9 cellular contexts compared by ENCODE assay signal in the genomic region with DNA sequence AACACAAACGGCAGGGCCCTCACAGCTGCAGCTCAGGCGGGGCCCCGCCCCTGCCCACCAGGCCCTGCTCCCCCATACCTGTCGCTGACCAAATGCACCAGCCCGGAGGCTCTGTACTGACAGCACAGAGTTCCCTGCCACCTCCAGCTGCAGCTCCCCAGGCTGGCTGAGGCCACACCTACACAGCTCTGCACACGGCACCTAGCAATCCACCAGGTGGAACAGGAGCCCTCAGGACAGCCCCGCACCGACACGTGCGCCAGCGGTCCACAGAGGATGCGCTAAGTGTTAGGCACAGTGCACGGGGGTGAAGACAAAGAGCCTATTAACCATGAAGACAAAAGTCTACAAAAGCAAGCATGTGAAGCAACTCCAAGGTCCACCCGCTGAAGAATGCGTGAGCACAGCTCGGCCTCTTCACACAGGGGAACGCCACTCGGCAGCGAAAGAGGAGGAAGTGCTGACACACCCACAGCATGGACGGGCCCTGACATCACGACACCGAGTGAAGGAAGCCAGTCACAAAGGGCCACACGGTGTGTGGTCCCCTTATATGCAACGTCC. TPM values are rescaled to one million over a fixed set of nuclear protein-coding genes. Genes with fewer than 3 reads are reported as not detected.
A peak's percentile ranks its signal among the peaks of the same experiment; 100 is the strongest.
DNase-seq lines count a peak whose midpoint lies in the region; ATAC-seq and TF ChIP-seq lines count a peak whose summit lies in the region.
"Had no signal": no experiment of that assay in that cellular context is flagged by ENCODE, and none has a peak within 500 bp of the region (broad histone marks: within the 10 kb centered on the region; RNA-seq: fewer than 3 reads in every experiment).

No MANE protein-coding gene starts in this region.

- POLR2A ChIA-PET in SK-N-SH (lab: Yijun Ruan, JAX), result interaction anchor here (0.7 kb wide), 1 partner anchor 22 kb away, joined by 3 read pairs; no protein-coding TSS in a partner anchor

- peak overlapping the region; percentile 86 for H3K27ac Mint-ChIP-seq in T-helper 17 cell

- intact Hi-C loops in left cardiac atrium (cut with DNase I), result no loop called here

- H3K4me3 Mint-ChIP-seq in activated T-cell treated with anti-CD3 and anti-CD28 coated beads, Interleukin-2, amount 50 U/mL, for 4 hours, result peak overlapping the region; percentile 63
- peak overlapping the region; percentile 78 for H3K4me3 Mint-ChIP-seq in T-helper 17 cell

- H3K27me3 Mint-ChIP-seq in activated T-cell treated with anti-CD3 and anti-CD28 coated beads, Interleukin-2, amount 50 U/mL, for 4 hours (ENCODE audit: low read depth), result no peaks in the 10 kb centered on the region
- no peaks in the 10 kb centered on the region for H3K27me3 Mint-ChIP-seq in T-helper 17 cell

- WGBS in SK-N-SH (ENCODE audit: low lambda C conversion rate), result 90% methylated on average over 24 of the region's 24 CpGs

- H3K9me3 ChIP-seq in T-helper 17 cell (ENCODE audit: control insufficient read depth, low read length, poor library complexity, severe bottlenecking) (no peaks in the 10 kb centered on the region), SK-N-SH (no peaks in the 10 kb centered on the region)

- no peaks in the 10 kb centered on the region for H3K9me2 ChIP-seq in SK-N-SH

- TF ChIP-seq CTCF in SK-N-SH (IDR thresholded peaks at IDR 0.05), result no peak

- H3K4me3 ChIP-seq in SK-N-SH (ENCODE audit: low read depth in 2 of 2, low read length in 1 of 2), result no peak overlapping the region

- peaks cover 94% of the 10 kb centered on the region for H4K20me1 ChIP-seq in SK-N-SH (ENCODE audit: insufficient read depth)

- H3K36me3 ChIP-seq in SK-N-SH (replicated peaks in 1 of 2; ENCODE audit: control insufficient read depth in 1 of 2, insufficient read depth in 2 of 2, low read length in 1 of 2), result peaks cover 0 to 3% of the 10 kb centered on the region in 2 experiments

- H3K36me3 Mint-ChIP-seq in activated T-cell treated with anti-CD3 and anti-CD28 coated beads, Interleukin-2, amount 50 U/mL, for 4 hours (ENCODE audit: insufficient read depth), result peaks cover 5% of the 10 kb centered on the region
- no peaks in the 10 kb centered on the region for H3K36me3 Mint-ChIP-seq in T-helper 17 cell (ENCODE audit: low read depth)

- no peaks in the 10 kb centered on the region for H3K9me3 Mint-ChIP-seq in activated T-cell treated with anti-CD3 and anti-CD28 coated beads, Interleukin-2, amount 50 U/mL, for 4 hours

- no peak for ATAC-seq in activated T-cell treated with anti-CD3 and anti-CD28 coated beads, Interleukin-2, amount 50 U/mL, for 4 hours
- ATAC-seq in T-helper 17 cell (peak; percentile 25), left cardiac atrium (peak; percentile 25 to 57), GM19351 (IDR thresholded peaks at IDR 0.05; ENCODE audit: unreplicated experiment) (no peak)

- no peak overlapping the region for H2AFZ ChIP-seq in SK-N-SH (ENCODE audit: low read depth)

- no peak for TF ChIP-seq RAD21 in SK-N-SH (IDR thresholded peaks at IDR 0.05; ENCODE audit: low read length)

- CTCF ChIA-PET in SK-N-SH (lab: Yijun Ruan, JAX), result interaction anchor here (0.7 to 2.3 kb wide), 3 partner anchors 11 to 148 kb away, joined by 3 to 7 read pairs (median 3); no protein-coding TSS in a partner anchor

- H3K4me2 ChIP-seq in SK-N-SH, result no peak overlapping the region

- peaks cover 93% of the 10 kb centered on the region for H3K79me2 ChIP-seq in SK-N-SH (ENCODE audit: insufficient read depth)

- no peak overlapping the region for H3K9ac ChIP-seq in SK-N-SH

- H3K4me1 Mint-ChIP-seq in activated T-cell treated with anti-CD3 and anti-CD28 coated beads, Interleukin-2, amount 50 U/mL, for 4 hours (ENCODE audit: low read depth), result peaks cover 79% of the 10 kb centered on the region
- peaks cover 53% of the 10 kb centered on the region for H3K4me1 Mint-ChIP-seq in T-helper 17 cell

- no peak for DNase-seq in activated T-cell treated with anti-CD3 and anti-CD28 coated beads, Interleukin-2, amount 50 U/mL, for 4 hours
- no peak for DNase-seq in activated T-cell treated with anti-CD3 and anti-CD28 coated beads for 4 hours
- no peak for DNase-seq in T-helper 17 cell
- peak; percentile 72 for DNase-seq in left cardiac atrium
- DNase-seq in stimulated activated CD8-positive, alpha-beta memory T cell treated with anti-CD3 and anti-CD28 coated beads, Interleukin-4, amount 100 ng/mL, for 48 hours, result peak; percentile 32
- DNase-seq in ACHN, result no peak
- DNase-seq in SK-N-SH, result no peak
- DNase-seq: DND-41 had no signal

- no peaks in the 10 kb centered on the region for H3F3A ChIP-seq in SK-N-SH (replicated peaks; ENCODE audit: insufficient read depth)

- no peaks in the 10 kb centered on the region for H3K27me3 ChIP-seq in SK-N-SH (ENCODE audit: insufficient read depth)

- H3K4me1 ChIP-seq in SK-N-SH (ENCODE audit: control insufficient read depth in 1 of 2, insufficient read depth in 2 of 2, low read depth in 1 of 2, low read length in 1 of 2), result peaks cover 27 to 67% of the 10 kb centered on the region in 2 experiments

- in situ Hi-C loops in ACHN (cut with HindIII; ENCODE audit: low pct_ligation_motif_present, low pct_unique_long_range_greater_than_20kb, low sequenced_read_pairs), result no loop called here

- TF ChIP-seq EP300 in SK-N-SH (IDR thresholded peaks at IDR 0.05; ENCODE audit: borderline replicate concordance in 1 of 2, low read depth in 1 of 2, low read length in 1 of 2), result no peak

- peak overlapping the region in 1 of 2 experiments; percentile 8; a peak in 1 of 4 replicates for H3K27ac ChIP-seq in SK-N-SH (ENCODE audit: low read depth in 2 of 2, low read length in 1 of 2)

TF ChIP-seq in SK-N-SH, 30 proteins besides CTCF, POLR2A, EP300 and RAD21 (continues in another document):
- no peak for TF ChIP-seq RXRA (IDR thresholded peaks at IDR 0.05; ENCODE audit: borderline replicate concordance, low read depth)
- TF ChIP-seq, protein P1, sequence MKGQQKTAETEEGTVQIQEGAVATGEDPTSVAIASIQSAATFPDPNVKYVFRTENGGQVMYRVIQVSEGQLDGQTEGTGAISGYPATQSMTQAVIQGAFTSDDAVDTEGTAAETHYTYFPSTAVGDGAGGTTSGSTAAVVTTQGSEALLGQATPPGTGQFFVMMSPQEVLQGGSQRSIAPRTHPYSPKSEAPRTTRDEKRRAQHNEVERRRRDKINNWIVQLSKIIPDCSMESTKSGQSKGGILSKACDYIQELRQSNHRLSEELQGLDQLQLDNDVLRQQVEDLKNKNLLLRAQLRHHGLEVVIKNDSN (IDR thresholded peaks at IDR 0.05; ENCODE audit: borderline replicate concordance, low read depth), result no peak
- no peak for TF ChIP-seq FOXM1 (IDR thresholded peaks at IDR 0.05; ENCODE audit: low read depth)
- no peak for TF ChIP-seq NFIC (IDR thresholded peaks at IDR 0.05; ENCODE audit: borderline replicate concordance)
- no peak for TF ChIP-seq NRF1 (IDR thresholded peaks at IDR 0.05; ENCODE audit: low read depth, low read length)
- TF ChIP-seq, protein P2, sequence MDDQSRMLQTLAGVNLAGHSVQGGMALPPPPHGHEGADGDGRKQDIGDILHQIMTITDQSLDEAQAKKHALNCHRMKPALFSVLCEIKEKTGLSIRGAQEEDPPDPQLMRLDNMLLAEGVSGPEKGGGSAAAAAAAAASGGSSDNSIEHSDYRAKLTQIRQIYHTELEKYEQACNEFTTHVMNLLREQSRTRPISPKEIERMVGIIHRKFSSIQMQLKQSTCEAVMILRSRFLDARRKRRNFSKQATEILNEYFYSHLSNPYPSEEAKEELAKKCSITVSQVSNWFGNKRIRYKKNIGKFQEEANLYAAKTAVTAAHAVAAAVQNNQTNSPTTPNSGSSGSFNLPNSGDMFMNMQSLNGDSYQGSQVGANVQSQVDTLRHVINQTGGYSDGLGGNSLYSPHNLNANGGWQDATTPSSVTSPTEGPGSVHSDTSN (IDR thresholded peaks at IDR 0.05), result no peak
- no peak for TF ChIP-seq YY1 (IDR thresholded peaks at IDR 0.05; ENCODE audit: low read depth)
- no peak for TF ChIP-seq FOSL2 (IDR thresholded peaks at IDR 0.05; ENCODE audit: borderline replicate concordance, low read depth)
- TF ChIP-seq, protein P3, sequence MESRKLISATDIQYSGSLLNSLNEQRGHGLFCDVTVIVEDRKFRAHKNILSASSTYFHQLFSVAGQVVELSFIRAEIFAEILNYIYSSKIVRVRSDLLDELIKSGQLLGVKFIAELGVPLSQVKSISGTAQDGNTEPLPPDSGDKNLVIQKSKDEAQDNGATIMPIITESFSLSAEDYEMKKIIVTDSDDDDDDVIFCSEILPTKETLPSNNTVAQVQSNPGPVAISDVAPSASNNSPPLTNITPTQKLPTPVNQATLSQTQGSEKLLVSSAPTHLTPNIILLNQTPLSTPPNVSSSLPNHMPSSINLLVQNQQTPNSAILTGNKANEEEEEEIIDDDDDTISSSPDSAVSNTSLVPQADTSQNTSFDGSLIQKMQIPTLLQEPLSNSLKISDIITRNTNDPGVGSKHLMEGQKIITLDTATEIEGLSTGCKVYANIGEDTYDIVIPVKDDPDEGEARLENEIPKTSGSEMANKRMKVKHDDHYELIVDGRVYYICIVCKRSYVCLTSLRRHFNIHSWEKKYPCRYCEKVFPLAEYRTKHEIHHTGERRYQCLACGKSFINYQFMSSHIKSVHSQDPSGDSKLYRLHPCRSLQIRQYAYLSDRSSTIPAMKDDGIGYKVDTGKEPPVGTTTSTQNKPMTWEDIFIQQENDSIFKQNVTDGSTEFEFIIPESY (IDR thresholded peaks at IDR 0.05; ENCODE audit: borderline replicate concordance, low read depth), result no peak
- TF ChIP-seq FOXJ3 (CRISPR knock-in tag; IDR thresholded peaks at IDR 0.05), result no peak
- no peak for TF ChIP-seq MXI1 (IDR thresholded peaks at IDR 0.05; ENCODE audit: low read depth, low read length)
- no peak for TF ChIP-seq GABPA (IDR thresholded peaks at IDR 0.05; ENCODE audit: low read depth)
- TF ChIP-seq SIN3A (IDR thresholded peaks at IDR 0.05; ENCODE audit: borderline replicate concordance, low read depth, low read length), result no peak
- TF ChIP-seq TEAD4 (IDR thresholded peaks at IDR 0.05; ENCODE audit: borderline replicate concordance, insufficient read depth), result no peak

RNA-seq across cellular contexts. Expression of gene ZCCHC14, which starts 5.4 kb away (rescaled TPM):
- total RNA-seq in activated T-cell treated with anti-CD3 and anti-CD28 coated beads, Interleukin-2, amount 50 U/mL, for 4 hours, result 10 to 100 TPM; 14.7 to 18.0 (median 15.9) TPM
- total RNA-seq in T-helper 17 cell, result 10 to 100 TPM; 16.5 to 17.7 TPM
- total RNA-seq in left cardiac atrium, result 10 to 100 TPM; 14.4 to 14.9 TPM
- 5.6 and 5.7 TPM in 2 replicates for polyA plus RNA-seq in SK-N-SH (2012; rRNA removed)
- polyA plus RNA-seq in SK-N-SH (2012; cell fraction: cytosol; rRNA removed), result 5.4 and 5.9 TPM in 2 replicates
- polyA plus RNA-seq in SK-N-SH (2012; cell fraction: nucleus; rRNA removed), result 22.8 and 27.5 TPM in 2 replicates

Comparison
In these comparisons a context has a peak if more than half of its experiments do, and no peak if none do; other contexts are left out.
1. ATAC-seq: peak in T-helper 17 cell (single experiment) and left cardiac atrium (2 of 2); none in activated T-cell treated with anti-CD3 and anti-CD28 coated beads, Interleukin-2, amount 50 U/mL, for 4 hours (0 of 2) and GM19351 (single experiment).
2. DNase-seq: peak in left cardiac atrium (single experiment) and stimulated activated CD8-positive, alpha-beta memory T cell treated with anti-CD3 and anti-CD28 coated beads, Interleukin-4, amount 100 ng/mL, for 48 hours (single experiment); none in activated T-cell treated with anti-CD3 and anti-CD28 coated beads, Interleukin-2, amount 50 U/mL, for 4 hours (single experiment), activated T-cell treated with anti-CD3 and anti-CD28 coated beads for 4 hours (single experiment), T-helper 17 cell (0 of 3), ACHN (single experiment) and SK-N-SH (single experiment).